In genomic region chr14:100236271-100236818, GRCh38 we compare ENCODE assay signal across 7 cellular contexts. TPM values are rescaled to one million over a fixed set of nuclear protein-coding genes. Genes with fewer than 3 reads are reported as not detected.
DNase-seq lines count a peak whose midpoint lies in the region; ATAC-seq, FAIRE-seq and TF ChIP-seq lines count a peak whose summit lies in the region.
"Not testable (repeated sequence)": the region's sequence is repeated elsewhere in the genome, so short reads cannot be mapped to it uniquely, and the experiment has no call there.

No MANE protein-coding gene starts in this region.

- peak overlapping the region; percentile 99 for H3K9ac ChIP-seq in Loucy (ENCODE audit: low read depth, low read length, poor library complexity, severe bottlenecking)
- H3K9ac ChIP-seq in endodermal cell (ENCODE audit: extremely low read depth, low read length, poor library complexity, severe bottlenecking) = not testable (repeated sequence)
- peak overlapping the region; percentile 96 for H3K9ac ChIP-seq in HepG2 (ENCODE audit: insufficient read depth, low read depth, low read length)

- not testable (repeated sequence) for H3K27me3 Mint-ChIP-seq in activated B cell treated with CpG ODN at 0.5 μM for 24 hours; activated naive CD8-positive, alpha-beta T cell treated with anti-CD3 and anti-CD28 coated beads for 36 hours; endodermal cell (ENCODE audit: insufficient read depth); osteocyte (ENCODE audit: unreplicated experiment)

- not testable (repeated sequence) for ATAC-seq in activated B cell treated with CpG ODN at 0.5 μM for 24 hours (ENCODE audit: low read depth); HepG2

- H3K4me2 ChIP-seq in Loucy (ENCODE audit: low read depth, low read length, poor library complexity, severe bottlenecking) (peak overlapping the region; percentile 92), HepG2 (ENCODE audit: low read depth, low read length) (peak overlapping the region; percentile 81)

- TF ChIP-seq POLR2A in HepG2 (IDR thresholded peaks at IDR 0.05; ENCODE audit: insufficient read depth in 1 of 2, low read depth in 2 of 2, low read length in 2 of 2) = not testable (repeated sequence)

- peaks cover 12% of the 10 kb centered on the region for H3F3A ChIP-seq in Loucy (ENCODE audit: low read depth)

- not testable (repeated sequence) for BruUV-seq in HepG2 (replicated peaks; lab: Mats Ljungman, UMichigan)

- intact Hi-C loops in activated B cell treated with CpG ODN at 0.5 μM for 24 hours (cut with micrococcal nuclease) (loop anchor here (10.0 kb wide), 1 partner anchor 632 kb away; the partner anchor contains the start of gene CCDC85C), HepG2 (cut with micrococcal nuclease; ENCODE audit: unreplicated experiment) (loop anchor here (2.0 kb wide), 1 partner anchor 14 kb away; no protein-coding TSS in a partner anchor)

- peak overlapping the region; percentile 84 for H3K27ac Mint-ChIP-seq in activated B cell treated with CpG ODN at 0.5 μM for 24 hours
- H3K27ac Mint-ChIP-seq in activated naive CD8-positive, alpha-beta T cell treated with anti-CD3 and anti-CD28 coated beads for 36 hours = peak overlapping the region; percentile 95
- H3K27ac Mint-ChIP-seq in endodermal cell = peak overlapping the region; percentile 41
- peak overlapping the region; percentile 94 for H3K27ac Mint-ChIP-seq in osteocyte (ENCODE audit: unreplicated experiment)

- H2AFZ ChIP-seq in Loucy (ENCODE audit: low read length); HepG2 (ENCODE audit: low read length): not testable (repeated sequence)

- H3K4me1 Mint-ChIP-seq in activated B cell treated with CpG ODN at 0.5 μM for 24 hours = peaks cover 42% of the 10 kb centered on the region
- H3K4me1 Mint-ChIP-seq in activated naive CD8-positive, alpha-beta T cell treated with anti-CD3 and anti-CD28 coated beads for 36 hours = peaks cover 49% of the 10 kb centered on the region
- H3K4me1 Mint-ChIP-seq in endodermal cell = peaks cover 29% of the 10 kb centered on the region
- peaks cover 34% of the 10 kb centered on the region for H3K4me1 Mint-ChIP-seq in osteocyte (ENCODE audit: unreplicated experiment)

- H4K20me1 ChIP-seq in Loucy (ENCODE audit: insufficient read depth, low read length, poor library complexity, severe bottlenecking) (peaks cover 77% of the 10 kb centered on the region), HepG2 (ENCODE audit: insufficient read depth, low read length) (peaks cover 25% of the 10 kb centered on the region)

- H3K4me3 Mint-ChIP-seq in activated B cell treated with CpG ODN at 0.5 μM for 24 hours (peak overlapping the region; percentile 87), endodermal cell (peak overlapping the region; percentile 81), osteocyte (ENCODE audit: unreplicated experiment) (peak overlapping the region; percentile 96)
- peak overlapping the region; percentile 95 for H3K4me3 Mint-ChIP-seq in activated naive CD8-positive, alpha-beta T cell treated with anti-CD3 and anti-CD28 coated beads for 36 hours

- not testable (repeated sequence) for TF ChIP-seq CTCF in Loucy (conservative IDR thresholded peaks at IDR 0.05; ENCODE audit: low read length); activated B cell treated with CpG ODN at 0.5 μM for 24 hours (IDR thresholded peaks at IDR 0.05); endodermal cell (conservative IDR thresholded peaks at IDR 0.05); HepG2 (CRISPR knock-in tag; IDR thresholded peaks at IDR 0.05); osteocyte (IDR thresholded peaks at IDR 0.05)

- peaks cover 10% of the 10 kb centered on the region for H3K27me3 ChIP-seq in Loucy (ENCODE audit: insufficient read depth, low read length, poor library complexity, severe bottlenecking)
- H3K27me3 ChIP-seq in endodermal cell (ENCODE audit: control insufficient read depth, insufficient read depth, low read length, poor library complexity, severe bottlenecking); HepG2 (ENCODE audit: control insufficient read depth in 1 of 2, insufficient read depth in 2 of 2, low read length in 2 of 2): not testable (repeated sequence)

- 93% methylated on average over 12 of the region's 12 CpGs for WGBS in endodermal cell (ENCODE audit: insufficient coverage in 1 of 2, insufficient read length in 1 of 2), 2 experiments
- 79% methylated on average over 12 of the region's 12 CpGs for WGBS in HepG2 (ENCODE audit: low lambda C conversion rate)

- H3K79me2 ChIP-seq in Loucy (ENCODE audit: insufficient read depth, low read length) (peaks cover 89% of the 10 kb centered on the region), HepG2 (ENCODE audit: insufficient read depth, low read length) (peaks cover 78% of the 10 kb centered on the region)

- H3K36me3 ChIP-seq in Loucy (ENCODE audit: insufficient read depth, low read length); HepG2 (replicated peaks in 1 of 2; ENCODE audit: control insufficient read depth in 1 of 2, insufficient read depth in 2 of 2, low read length in 2 of 2): not testable (repeated sequence)
- peaks cover 16% of the 10 kb centered on the region for H3K36me3 ChIP-seq in endodermal cell (ENCODE audit: control insufficient read depth, insufficient read depth, low read length)

- POLR2A ChIA-PET in activated B cell treated with CpG ODN at 0.5 μM for 24 hours (lab: Charles Lee) (interaction anchor here (0.7 to 2.9 kb wide), 6 partner anchors 14 to 139 kb away, joined by 3 to 18 read pairs (median 6); a partner anchor contains a TSS), HepG2 (lab: Yijun Ruan, JAX) (interaction anchor here (1.0 to 6.6 kb wide), 5 partner anchors 14 to 43 kb away, joined by 3 to 64 read pairs (median 6); no protein-coding TSS in a partner anchor)

- not testable (repeated sequence) for TF ChIP-seq RAD21 in HepG2 (CRISPR knock-in tag; IDR thresholded peaks at IDR 0.05)

- in situ Hi-C loops in HepG2 (cut with HindIII; ENCODE audit: extremely low pct_ligation_motif_present, low pct_unique_long_range_greater_than_20kb) = not testable (repeated sequence)

- H3K4me3 ChIP-seq in GM08714 (ENCODE audit: low read length) = peak overlapping the region; percentile 99
- peak overlapping the region; percentile 100 for H3K4me3 ChIP-seq in Loucy (ENCODE audit: low read length, poor library complexity, severe bottlenecking)
- H3K4me3 ChIP-seq in endodermal cell (ENCODE audit: low read length) = peak overlapping the region; percentile 86
- peak overlapping the region; percentile 92 to 94 (median 94); a peak in 4 of 6 replicates for H3K4me3 ChIP-seq in HepG2 (replicated peaks in 1 of 3; ENCODE audit: insufficient read depth in 1 of 3, low read depth in 2 of 3, low read length in 3 of 3)

- CTCF ChIA-PET in activated B cell treated with CpG ODN at 0.5 μM for 24 hours (lab: Charles Lee) = interaction anchor here (2.1 kb wide), 1 partner anchor 15 kb away, joined by 6 read pairs; no protein-coding TSS in a partner anchor
- CTCF ChIA-PET in HepG2 (lab: Yijun Ruan, JAX; ENCODE audit: low intra/inter-chr PET ratio, low total read pairs) = not testable (repeated sequence)

- not testable (repeated sequence) for H3K9me3 ChIP-seq in Loucy (ENCODE audit: insufficient read depth, low read depth, low read length); endodermal cell (ENCODE audit: control insufficient read depth, low read length); HepG2 (ENCODE audit: low read length)

- peaks cover 29% of the 10 kb centered on the region for H3K36me3 Mint-ChIP-seq in activated B cell treated with CpG ODN at 0.5 μM for 24 hours (ENCODE audit: low read depth)
- peaks cover 35% of the 10 kb centered on the region for H3K36me3 Mint-ChIP-seq in activated naive CD8-positive, alpha-beta T cell treated with anti-CD3 and anti-CD28 coated beads for 36 hours
- H3K36me3 Mint-ChIP-seq in endodermal cell (ENCODE audit: low read depth) = peaks cover 22% of the 10 kb centered on the region
- not testable (repeated sequence) for H3K36me3 Mint-ChIP-seq in osteocyte (ENCODE audit: unreplicated experiment)

- DNase-seq in activated B cell treated with CpG ODN at 0.5 μM for 24 hours; activated naive CD8-positive, alpha-beta T cell treated with anti-CD3 and anti-CD28 coated beads for 36 hours; endodermal cell; HepG2 (ENCODE audit: low spot score); osteocyte (ENCODE audit: extremely low spot score, unreplicated experiment): not testable (repeated sequence)

- not testable (repeated sequence) for TF ChIP-seq EP300 in HepG2 (IDR thresholded peaks at IDR 0.05; ENCODE audit: low read depth in 2 of 2, low read length in 2 of 2); HepG2 (CRISPR knock-in tag; IDR thresholded peaks at IDR 0.05; ENCODE audit: borderline replicate concordance)

- H3K4me1 ChIP-seq in Loucy (ENCODE audit: insufficient read depth, low read length, poor library complexity, severe bottlenecking) = peaks cover 46% of the 10 kb centered on the region
- not testable (repeated sequence) for H3K4me1 ChIP-seq in endodermal cell (ENCODE audit: control insufficient read depth, insufficient read depth, low read length)
- H3K4me1 ChIP-seq in HepG2 (ENCODE audit: insufficient read depth, low read length) = peaks cover 37% of the 10 kb centered on the region

- not testable (repeated sequence) for H3K9me2 ChIP-seq in Loucy (replicated peaks; ENCODE audit: low read depth, low read length)

- H3K9me3 Mint-ChIP-seq in activated B cell treated with CpG ODN at 0.5 μM for 24 hours; activated naive CD8-positive, alpha-beta T cell treated with anti-CD3 and anti-CD28 coated beads for 36 hours; endodermal cell; osteocyte (ENCODE audit: unreplicated experiment): not testable (repeated sequence)

- not testable (repeated sequence) for FAIRE-seq in HepG2 (lab: Jason Lieb, UNC)

- H3K27ac ChIP-seq in endodermal cell (ENCODE audit: low read depth, low read length) = not testable (repeated sequence)
- peak overlapping the region; percentile 96 for H3K27ac ChIP-seq in HepG2 (ENCODE audit: extremely low read length, insufficient read depth, low read length)

RNA-seq across cellular contexts. Expression of gene YY1, which starts 2.6 kb away (rescaled TPM):
- total RNA-seq in activated B cell treated with CpG ODN at 0.5 μM for 24 hours (72.6 and 79.2 TPM in 2 replicates), endodermal cell (100 to 1,000 TPM in 1 of 2 donors, 10 to 100 TPM in 1; 94.8 to 103 TPM), HepG2 (2016; rRNA removed; fragmentation: Illumina TruSeq; extraction: Trizol) (62.8 and 68.1 TPM in 2 replicates), osteocyte (70.0 and 77.2 TPM in 2 replicates)
- 100 to 1,000 TPM; 109 to 119 TPM for total RNA-seq in activated naive CD8-positive, alpha-beta T cell treated with anti-CD3 and anti-CD28 coated beads for 36 hours
- 84.2 TPM for polyA plus RNA-seq in endodermal cell (2013, experiment 1 of 2)
- polyA plus RNA-seq in endodermal cell (2013, experiment 2 of 2) = 82.6 TPM
- total RNA-seq in HepG2 (2016; cell fraction: cytosol; rRNA removed; fragmentation: Illumina TruSeq; extraction: Trizol; ENCODE audit: low read depth) = 18.9 and 19.0 TPM in 2 replicates
- 58.6 and 68.6 TPM in 2 replicates for total RNA-seq in HepG2 (2016; cell fraction: insoluble cytoplasmic fraction; rRNA removed; fragmentation: Illumina TruSeq; extraction: Trizol)
- total RNA-seq in HepG2 (2016; cell fraction: membrane; rRNA removed; fragmentation: Illumina TruSeq; extraction: Trizol) = 65.4 and 80.0 TPM in 2 replicates
- total RNA-seq in HepG2 (2016; cell fraction: nucleus; rRNA removed; fragmentation: Illumina TruSeq; extraction: Trizol) = 38.0 and 40.7 TPM in 2 replicates
- polyA plus RNA-seq in HepG2 (2011; rRNA removed) = 23.9 and 29.4 TPM in 2 replicates
- polyA plus RNA-seq in HepG2 (2011; cell fraction: cytosol; rRNA removed) = 13.8 and 18.5 TPM in 2 replicates
- 23.8 and 24.4 TPM in 2 replicates for polyA plus RNA-seq in HepG2 (2011; cell fraction: nucleus; rRNA removed)
- polyA plus RNA-seq in HepG2 (2012) = 43.4 and 54.0 TPM in 2 replicates
- polyA plus RNA-seq in HepG2 (2016; cell fraction: cytosol; fragmentation: Illumina TruSeq; extraction: Trizol; ENCODE audit: low read depth) = 29.1 and 32.3 TPM in 2 replicates
- 93.6 and 111 TPM in 2 replicates for polyA plus RNA-seq in HepG2 (2016; cell fraction: insoluble cytoplasmic fraction; fragmentation: Illumina TruSeq; extraction: Trizol; ENCODE audit: low read depth)
- polyA plus RNA-seq in HepG2 (2016; cell fraction: membrane; fragmentation: Illumina TruSeq; extraction: Trizol; ENCODE audit: low read depth) = 65.2 and 73.0 TPM in 2 replicates
- 82.8 and 91.4 TPM in 2 replicates for polyA plus RNA-seq in HepG2 (2016; cell fraction: nucleus; fragmentation: Illumina TruSeq; extraction: Trizol; ENCODE audit: insufficient read depth, low read depth)
- polyA minus RNA-seq in HepG2 (2011; rRNA and poly(A)+ RNA removed; ENCODE audit: low replicate concordance) = 24.4 and 42.6 TPM in 2 replicates
- 17.8 and 23.1 TPM in 2 replicates for polyA minus RNA-seq in HepG2 (2011; cell fraction: cytosol; rRNA and poly(A)+ RNA removed)
- polyA minus RNA-seq in HepG2 (2011; cell fraction: nucleus; rRNA and poly(A)+ RNA removed) = 36.4 and 41.8 TPM in 2 replicates

Comparison
In these comparisons a context has a peak if more than half of its experiments do, and no peak if none do; other contexts are left out.
1. H3K27ac Mint-ChIP-seq: peak in every context shown above with its lines; median percentile 95 in activated naive CD8-positive, alpha-beta T cell treated with anti-CD3 and anti-CD28 coated beads for 36 hours; 94 in osteocyte; 84 in activated B cell treated with CpG ODN at 0.5 μM for 24 hours; 41 in endodermal cell.